ENCODE assay signal across 9 cellular contexts in the genomic region with DNA sequence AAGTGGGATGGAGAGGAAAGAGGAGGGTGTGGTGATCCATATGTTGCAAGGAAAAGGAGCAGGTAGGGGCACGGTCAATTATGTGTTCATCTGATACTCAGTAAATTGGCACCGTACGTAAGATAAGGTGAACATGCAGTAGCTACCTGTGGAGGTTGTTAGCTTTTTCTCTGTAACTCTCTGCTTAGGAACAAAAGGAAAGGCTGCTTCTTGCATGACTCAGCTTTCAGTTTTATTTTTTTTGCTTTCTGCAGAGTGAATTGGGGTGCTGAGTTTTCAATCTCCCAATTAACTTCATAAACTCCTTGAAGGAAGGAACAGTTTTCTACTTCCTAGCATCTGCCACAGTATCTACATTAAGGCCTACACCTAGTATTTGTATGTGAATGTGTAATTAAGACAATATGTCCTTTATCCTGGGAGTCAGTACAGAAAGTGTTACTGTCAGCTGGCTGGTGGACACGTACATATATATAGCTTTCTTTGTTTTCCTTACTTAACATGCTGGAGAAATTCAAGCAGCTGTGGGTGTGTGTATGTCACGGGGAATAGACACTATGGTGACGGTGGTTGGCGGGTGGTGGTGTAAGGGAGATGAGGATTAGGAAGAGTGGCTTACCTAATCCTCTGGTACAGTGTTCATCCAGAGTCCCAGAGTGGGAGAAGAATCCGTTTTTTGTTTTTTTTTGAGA. TPM values are rescaled to one million over a fixed set of nuclear protein-coding genes. Genes with fewer than 3 reads are reported as not detected.
DNase-seq lines count a peak whose midpoint lies in the region; ATAC-seq and TF ChIP-seq lines count a peak whose summit lies in the region.
"Had no signal": no experiment of that assay in that cellular context is flagged by ENCODE, and none has a peak within 500 bp of the region (broad histone marks: within the 10 kb centered on the region; RNA-seq: fewer than 3 reads in every experiment).

No MANE protein-coding gene starts in this region.

- no peaks in the 10 kb centered on the region for H3K79me2 ChIP-seq in ACC112 (ENCODE audit: control insufficient read depth, insufficient read depth, low read length, unreplicated experiment)

- H3K27ac ChIP-seq in ACC112 (ENCODE audit: low read depth, low read length) = no peak overlapping the region
- H3K27ac ChIP-seq in IMR-90 (ENCODE audit: insufficient read depth, low read length) = no peak overlapping the region
- no peak overlapping the region for H3K27ac ChIP-seq in body of pancreas

- BruUV-seq in IMR-90 (replicated peaks; lab: Mats Ljungman, UMichigan) = no TSS peak

- H3K36me3 ChIP-seq in ACC112 (ENCODE audit: insufficient read depth, low read length) (no peaks in the 10 kb centered on the region), IMR-90 (ENCODE audit: control insufficient read depth, insufficient read depth, low read length) (no peaks in the 10 kb centered on the region), MG63 (no peaks in the 10 kb centered on the region), body of pancreas (replicated peaks in 1 of 2; ENCODE audit: insufficient read depth in 1 of 2, low read depth in 2 of 2) (no peaks in the 10 kb centered on the region)

- peak overlapping the region; percentile 45 for H3K4me3 ChIP-seq in ACC112 (ENCODE audit: low read depth, low read length)
- H3K4me3 ChIP-seq in IMR-90 (ENCODE audit: insufficient read depth, low read depth, low read length) = no peak overlapping the region
- H3K4me3 ChIP-seq in MG63 = no peak overlapping the region
- H3K4me3 ChIP-seq in body of pancreas = no peak overlapping the region

- no peak overlapping the region for H2BK15ac ChIP-seq in IMR-90 (ENCODE audit: low read depth, low read length)

- H3K9ac ChIP-seq in IMR-90 (ENCODE audit: low read depth, low read length) = no peak overlapping the region

- no peak overlapping the region for H4K8ac ChIP-seq in IMR-90 (ENCODE audit: low read depth in 2 of 2, low read length in 2 of 2)

- peak overlapping the region; percentile 89 for H3K27ac Mint-ChIP-seq in activated naive CD8-positive, alpha-beta T cell treated with anti-CD3 and anti-CD28 coated beads, Interleukin-2, amount 50 U/mL, for 24 hours
- no peak overlapping the region for H3K27ac Mint-ChIP-seq in activated CD4-positive, alpha-beta memory T cell treated with anti-CD3 and anti-CD28 coated beads, Interleukin-2, amount 10 ng/mL, durations not matched to agents 7 days and 5 days
- H3K27ac Mint-ChIP-seq: CD4-positive, alpha-beta T cell had no signal

- H3K4me3 Mint-ChIP-seq in activated naive CD8-positive, alpha-beta T cell treated with anti-CD3 and anti-CD28 coated beads, Interleukin-2, amount 50 U/mL, for 24 hours = peak overlapping the region; percentile 0
- H3K4me3 Mint-ChIP-seq in activated CD4-positive, alpha-beta memory T cell treated with anti-CD3 and anti-CD28 coated beads, Interleukin-2, amount 10 ng/mL, durations not matched to agents 7 days and 5 days = no peak overlapping the region
- H3K4me3 Mint-ChIP-seq: CD4-positive, alpha-beta T cell had no signal

- in situ Hi-C loops in IMR-90 (cut with MboI; ENCODE audit: low sequenced_read_pairs) = no loop called here

- no peak overlapping the region for H4K5ac ChIP-seq in IMR-90 (ENCODE audit: low read depth, low read length)

- H3K27me3 Mint-ChIP-seq in activated naive CD8-positive, alpha-beta T cell treated with anti-CD3 and anti-CD28 coated beads, Interleukin-2, amount 50 U/mL, for 24 hours = no peaks in the 10 kb centered on the region
- peaks cover 1% of the 10 kb centered on the region for H3K27me3 Mint-ChIP-seq in activated CD4-positive, alpha-beta memory T cell treated with anti-CD3 and anti-CD28 coated beads, Interleukin-2, amount 10 ng/mL, durations not matched to agents 7 days and 5 days
- H3K27me3 Mint-ChIP-seq: CD4-positive, alpha-beta T cell had no signal

- H3K4me1 ChIP-seq in ACC112 (ENCODE audit: control insufficient read depth, insufficient read depth, low read length, unreplicated experiment) (peaks cover 8% of the 10 kb centered on the region), IMR-90 (ENCODE audit: control insufficient read depth, insufficient read depth, low read length) (peaks cover 1% of the 10 kb centered on the region; the same call in 1 of the 2 replicates), body of pancreas (no peaks in the 10 kb centered on the region)

- H2BK20ac ChIP-seq in IMR-90 (ENCODE audit: low read depth, low read length) = no peak overlapping the region

- H4K20me1 ChIP-seq in IMR-90 (ENCODE audit: insufficient read depth, low read length) = no peaks in the 10 kb centered on the region

- DNase-seq in IMR-90 (peak; percentile 35), iris pigment epithelial cell (ENCODE audit: low read depth) (peak; percentile 47), MG63 (no peak), body of pancreas (no peak)
- DNase-seq in activated naive CD8-positive, alpha-beta T cell treated with anti-CD3 and anti-CD28 coated beads, Interleukin-2, amount 50 U/mL, for 24 hours = no peak
- no peak for DNase-seq in activated CD4-positive, alpha-beta memory T cell treated with anti-CD3 and anti-CD28 coated beads, Interleukin-2, amount 10 ng/mL, durations not matched to agents 7 days and 5 days
- DNase-seq in stimulated activated CD4-positive, alpha-beta T cell treated with anti-CD3 and anti-CD28 coated beads, Interleukin-2, amount 100 ng/mL, for 24 hours = no peak
- DNase-seq: CD4-positive, alpha-beta T cell had no signal

- peaks cover 47% of the 10 kb centered on the region for H3K4me1 Mint-ChIP-seq in activated naive CD8-positive, alpha-beta T cell treated with anti-CD3 and anti-CD28 coated beads, Interleukin-2, amount 50 U/mL, for 24 hours
- peaks cover 15% of the 10 kb centered on the region for H3K4me1 Mint-ChIP-seq in activated CD4-positive, alpha-beta memory T cell treated with anti-CD3 and anti-CD28 coated beads, Interleukin-2, amount 10 ng/mL, durations not matched to agents 7 days and 5 days

- POLR2A ChIA-PET in IMR-90 (lab: Charles Lee; ENCODE audit: unreplicated experiment) = no interaction called here
- POLR2A ChIA-PET in activated CD4-positive, alpha-beta memory T cell treated with anti-CD3 and anti-CD28 coated beads, Interleukin-2, amount 10 ng/mL, durations not matched to agents 7 days and 5 days (lab: Charles Lee) = interaction anchor here (1.9 to 2.0 kb wide), 2 partner anchors 10 to 39 kb away, joined by 4 to 8 read pairs; no protein-coding TSS in a partner anchor

- H3K4ac ChIP-seq in IMR-90 (ENCODE audit: low read depth, low read length) = no peak overlapping the region

- ATAC-seq in IMR-90 (ENCODE audit: low read depth) (peak; percentile 27), body of pancreas (no peak)
- ATAC-seq in activated naive CD8-positive, alpha-beta T cell treated with anti-CD3 and anti-CD28 coated beads, Interleukin-2, amount 50 U/mL, for 24 hours = no peak

- H4K91ac ChIP-seq in IMR-90 (ENCODE audit: insufficient read depth, low read depth, low read length) = no peak overlapping the region

- TF ChIP-seq POLR2A in IMR-90 (IDR thresholded peaks at IDR 0.05; ENCODE audit: low read depth, low read length) (no peak), body of pancreas (IDR thresholded peaks at IDR 0.05) (no peak)

- dilution Hi-C loops in IMR-90 (cut with HindIII; ENCODE audit: low sequenced_read_pairs, unreplicated experiment) = no loop called here

- TF ChIP-seq CTCF in IMR-90 (conservative IDR thresholded peaks at IDR 0.05; ENCODE audit: low read depth, low read length) = no peak
- TF ChIP-seq CTCF in body of pancreas (IDR thresholded peaks at IDR 0.05) = no peak

- H3K9me1 ChIP-seq in IMR-90 (ENCODE audit: insufficient read depth, low read length) = no peaks in the 10 kb centered on the region

- peak overlapping the region; percentile 65 for H2AFZ ChIP-seq in ACC112 (ENCODE audit: low read length, unreplicated experiment)
- no peak overlapping the region for H2AFZ ChIP-seq in IMR-90 (replicated peaks; ENCODE audit: low read length, poor library complexity)

- H2AK5ac ChIP-seq in IMR-90 (ENCODE audit: low read depth, low read length) = no peak overlapping the region

- no peak overlapping the region for H3K23ac ChIP-seq in IMR-90 (ENCODE audit: low read depth, low read length)

- H2BK120ac ChIP-seq in IMR-90 (ENCODE audit: low read depth, low read length) = no peak overlapping the region

- no peaks in the 10 kb centered on the region for H3K79me1 ChIP-seq in IMR-90 (ENCODE audit: low read depth in 1 of 2, low read length in 2 of 2)

- H3K9me3 ChIP-seq in IMR-90 (ENCODE audit: control insufficient read depth, insufficient read depth, low read length) (no peaks in the 10 kb centered on the region), MG63 (no peaks in the 10 kb centered on the region), body of pancreas (no peaks in the 10 kb centered on the region)

- H3K27me3 ChIP-seq in ACC112 (ENCODE audit: insufficient read depth, low read length) (no peaks in the 10 kb centered on the region), IMR-90 (ENCODE audit: control insufficient read depth, insufficient read depth, low read length) (peaks cover 3% of the 10 kb centered on the region), MG63 (no peaks in the 10 kb centered on the region), body of pancreas (no peaks in the 10 kb centered on the region)

- H3K4me2 ChIP-seq in IMR-90 (ENCODE audit: low read depth, low read length) = peak overlapping the region; percentile 60

- no peak overlapping the region for H2AK9ac ChIP-seq in IMR-90 (replicated peaks; ENCODE audit: low read depth, low read length, poor library complexity)

- WGBS in IMR-90 (ENCODE audit: extremely low coverage in 2 of 2, insufficient read length in 1 of 2), 2 experiments = 40% methylated on average over 2 of the region's 8 CpGs; no CpG with 5 or more reads in 1 of the 2 experiments
- WGBS in body of pancreas, 2 donors = 62 to 69% methylated on average over 7 to 8 of the region's 8 CpGs

- H3K14ac ChIP-seq in IMR-90 (replicated peaks; ENCODE audit: low read depth, low read length) = no peak overlapping the region

- no peak overlapping the region for H3K18ac ChIP-seq in IMR-90 (ENCODE audit: low read depth, low read length)

- no peak overlapping the region for H3K56ac ChIP-seq in IMR-90 (ENCODE audit: extremely low read depth, insufficient read depth, low read length)

- CTCF ChIA-PET in IMR-90 (lab: Yijun Ruan, JAX) = no interaction called here
- CTCF ChIA-PET in activated CD4-positive, alpha-beta memory T cell treated with anti-CD3 and anti-CD28 coated beads, Interleukin-2, amount 10 ng/mL, durations not matched to agents 7 days and 5 days (lab: Charles Lee) = interaction anchor here (0.6 kb wide), 1 partner anchor 52 kb away, joined by 7 read pairs; no protein-coding TSS in a partner anchor

- no peaks in the 10 kb centered on the region for H3K9me3 Mint-ChIP-seq in activated naive CD8-positive, alpha-beta T cell treated with anti-CD3 and anti-CD28 coated beads, Interleukin-2, amount 50 U/mL, for 24 hours
- H3K9me3 Mint-ChIP-seq in activated CD4-positive, alpha-beta memory T cell treated with anti-CD3 and anti-CD28 coated beads, Interleukin-2, amount 10 ng/mL, durations not matched to agents 7 days and 5 days = peaks cover 2% of the 10 kb centered on the region
- H3K9me3 Mint-ChIP-seq: CD4-positive, alpha-beta T cell had no signal

- intact Hi-C loops in IMR-90 (cut with micrococcal nuclease) (no loop called here), body of pancreas (cut with DNase I) (no loop called here)

- H3K36me3 Mint-ChIP-seq in activated naive CD8-positive, alpha-beta T cell treated with anti-CD3 and anti-CD28 coated beads, Interleukin-2, amount 50 U/mL, for 24 hours (ENCODE audit: low read depth) = no peaks in the 10 kb centered on the region
- no peaks in the 10 kb centered on the region for H3K36me3 Mint-ChIP-seq in activated CD4-positive, alpha-beta memory T cell treated with anti-CD3 and anti-CD28 coated beads, Interleukin-2, amount 10 ng/mL, durations not matched to agents 7 days and 5 days (ENCODE audit: low read depth)

- no peak for TF ChIP-seq RAD21 in IMR-90 (IDR thresholded peaks at IDR 0.05; ENCODE audit: low read length)

- H2BK5ac ChIP-seq in IMR-90 (ENCODE audit: low read depth, low read length, poor library complexity, severe bottlenecking) = no peak overlapping the region

RNA-seq across cellular contexts. Expression of a gene that starts 40.1 kb away (rescaled TPM):
- 38.3 and 42.8 TPM in 2 replicates for total RNA-seq in IMR-90 (2012; rRNA removed)
- polyA plus RNA-seq in IMR-90 (2012; rRNA removed) = 28.3 and 36.9 TPM in 2 replicates
- 12.2 and 22.4 TPM in 2 replicates for polyA plus RNA-seq in IMR-90 (2012; cell fraction: cytosol; rRNA removed)
- 45.1 and 55.1 TPM in 2 replicates for polyA plus RNA-seq in IMR-90 (2012; cell fraction: nucleus; rRNA removed; ENCODE audit: low replicate concordance)
- total RNA-seq in MG63 (2014; rRNA removed; shearing (Covaris generic); ENCODE audit: low replicate concordance) = 21.6 and 25.0 TPM in 2 replicates
- 10 to 100 TPM; 56.6 to 96.6 TPM for total RNA-seq in body of pancreas
- total RNA-seq in activated CD4-positive, alpha-beta memory T cell treated with anti-CD3 and anti-CD28 coated beads, Interleukin-2, amount 10 ng/mL, durations not matched to agents 7 days and 5 days = 100 to 1,000 TPM; 154 to 180 TPM

RNA-seq across cellular contexts. Expression of a gene that starts 49.1 kb away (rescaled TPM):
- total RNA-seq in IMR-90 (2012; rRNA removed) (not detected in 2 replicates), body of pancreas (1 to 10 TPM in 1 of 2 donors, under 1 TPM in 1; 0.78 to 5.6 TPM)
- polyA plus RNA-seq in IMR-90 (2012; rRNA removed) = not detected in 2 replicates
- polyA plus RNA-seq in IMR-90 (2012; cell fraction: cytosol; rRNA removed) = not detected in 2 replicates
- not detected in 2 replicates for polyA plus RNA-seq in IMR-90 (2012; cell fraction: nucleus; rRNA removed; ENCODE audit: low replicate concordance)
- total RNA-seq in MG63 (2014; rRNA removed; shearing (Covaris generic); ENCODE audit: low replicate concordance) = 3.1 TPM in 1 of 2 replicates, not detected in the other
- 10 to 100 TPM; 13.1 to 13.5 TPM for total RNA-seq in activated CD4-positive, alpha-beta memory T cell treated with anti-CD3 and anti-CD28 coated beads, Interleukin-2, amount 10 ng/mL, durations not matched to agents 7 days and 5 days

Comparison
In these comparisons a context has a peak if more than half of its experiments do, and no peak if none do; other contexts are left out.
1. DNase-seq: peak in IMR-90 (single experiment) and iris pigment epithelial cell (single experiment); none in activated naive CD8-positive, alpha-beta T cell treated with anti-CD3 and anti-CD28 coated beads, Interleukin-2, amount 50 U/mL, for 24 hours (single experiment), MG63 (single experiment), body of pancreas (0 of 4), activated CD4-positive, alpha-beta memory T cell treated with anti-CD3 and anti-CD28 coated beads, Interleukin-2, amount 10 ng/mL, durations not matched to agents 7 days and 5 days (single experiment) and stimulated activated CD4-positive, alpha-beta T cell treated with anti-CD3 and anti-CD28 coated beads, Interleukin-2, amount 100 ng/mL, for 24 hours (0 of 2).